ENCODE assay signal across 8 cellular contexts in the genomic region with DNA sequence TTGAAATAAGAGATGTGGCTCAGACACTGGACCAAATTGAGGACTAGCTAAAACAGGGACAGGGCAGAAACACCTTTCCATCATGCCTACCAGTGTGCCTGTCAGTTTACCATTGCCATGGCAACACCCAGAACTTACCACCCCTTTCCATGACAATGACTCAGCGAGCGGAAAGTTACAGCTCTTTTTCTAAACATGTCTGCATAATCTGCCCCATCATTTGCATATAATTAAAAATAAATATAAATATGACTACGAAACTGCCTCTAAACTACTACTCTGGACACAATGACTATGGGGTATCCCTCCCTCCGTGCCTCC.
A peak's percentile ranks its signal among the peaks of the same experiment; 100 is the strongest.
DNase-seq lines count a peak whose midpoint lies in the region; ATAC-seq lines count a peak whose summit lies in the region.
"Had no signal": no experiment of that assay in that cellular context is flagged by ENCODE, and none has a peak within 500 bp of the region (broad histone marks: within the 10 kb centered on the region; RNA-seq: fewer than 3 reads in every experiment).

No MANE protein-coding gene starts in this region.

- peak overlapping the region; percentile 26 to 61 for H3K18ac ChIP-seq in mesenchymal stem cell (ENCODE audit: low read depth in 1 of 2, low read length in 2 of 2)

- no peak overlapping the region for H3K4me3 ChIP-seq in mesenchymal stem cell (ENCODE audit: insufficient read depth in 1 of 2, low read depth in 1 of 2, low read length in 2 of 2)

- H3K4me1 ChIP-seq in mesenchymal stem cell (ENCODE audit: control insufficient read depth, insufficient read depth, low read depth, low read length), result no peaks in the 10 kb centered on the region

- peak overlapping the region; percentile 3 for H3K9ac ChIP-seq in mesenchymal stem cell (ENCODE audit: low read length)

- peak overlapping the region; percentile 12 for H4K8ac ChIP-seq in mesenchymal stem cell (ENCODE audit: low read length)

- no peaks in the 10 kb centered on the region for H3K79me1 ChIP-seq in mesenchymal stem cell (replicated peaks; ENCODE audit: low read length, poor library complexity, severe bottlenecking)

- H3K14ac ChIP-seq in mesenchymal stem cell (ENCODE audit: low read length in 2 of 2), result no peak overlapping the region

- H2BK12ac ChIP-seq in mesenchymal stem cell (ENCODE audit: low read length in 2 of 2), result peak overlapping the region in 1 of 2 experiments; percentile 89

- no peak overlapping the region for H4K91ac ChIP-seq in mesenchymal stem cell (ENCODE audit: low read length)

- no peak overlapping the region for H2BK120ac ChIP-seq in mesenchymal stem cell (ENCODE audit: low read depth, low read length)

- H3K36me3 ChIP-seq in mesenchymal stem cell (ENCODE audit: control insufficient read depth in 1 of 2, insufficient read depth in 2 of 2, low read depth in 1 of 2, low read length in 2 of 2), result no peaks in the 10 kb centered on the region

- H3K9me3 ChIP-seq in mesenchymal stem cell (ENCODE audit: control insufficient read depth, low read length), result no peaks in the 10 kb centered on the region

- H3K4me2 ChIP-seq in mesenchymal stem cell (ENCODE audit: low read length, poor library complexity, severe bottlenecking), result no peak overlapping the region

- no peak overlapping the region for H2AFZ ChIP-seq in mesenchymal stem cell (ENCODE audit: low read depth, low read length)

- H3K27me3 ChIP-seq in mesenchymal stem cell (ENCODE audit: control insufficient read depth in 1 of 2, insufficient read depth in 1 of 2, low read length in 2 of 2), result no peaks in the 10 kb centered on the region

- DNase-seq in ELR (ENCODE audit: low read depth), result peak; percentile 39
- peak; percentile 91 for DNase-seq in M059J (ENCODE audit: low read depth)
- DNase-seq in astrocyte of the hippocampus (ENCODE audit: low read depth, low spot score), result peak; percentile 81
- DNase-seq in mesenchymal stem cell, result peak; percentile 76
- no peak for DNase-seq in pons (ENCODE audit: low spot score)
- DNase-seq: activated CD4-positive, CD25-positive, alpha-beta regulatory T cell treated with anti-CD3 and anti-CD28 coated beads, Interleukin-2, amount 50 U/mL, for 72 hours had no signal

- 53% methylated on average over 3 of the region's 4 CpGs for WGBS in mesenchymal stem cell

- H3K27ac ChIP-seq in mesenchymal stem cell (ENCODE audit: low read length, poor library complexity, severe bottlenecking), result no peak overlapping the region

- peak overlapping the region in 1 of 2 experiments; percentile 7 for H3K4ac ChIP-seq in mesenchymal stem cell (ENCODE audit: low read depth in 1 of 2, low read length in 2 of 2)

- no peak overlapping the region for H3K23ac ChIP-seq in mesenchymal stem cell (ENCODE audit: low read length in 2 of 2)

- H2BK15ac ChIP-seq in mesenchymal stem cell (ENCODE audit: low read depth, poor library complexity, severe bottlenecking), result no peak overlapping the region

- H2AK5ac ChIP-seq in mesenchymal stem cell (ENCODE audit: low read length, severe bottlenecking), result no peak overlapping the region

- ATAC-seq in GM21825 (IDR thresholded peaks at IDR 0.05; ENCODE audit: unreplicated experiment) (no peak), GM19397 (IDR thresholded peaks at IDR 0.05; ENCODE audit: unreplicated experiment) (no peak)

- H2BK5ac ChIP-seq in mesenchymal stem cell (ENCODE audit: low read depth, low read length, poor library complexity, severe bottlenecking), result no peak overlapping the region
